ENCODE assay signal across 8 cellular contexts in the genomic region with DNA sequence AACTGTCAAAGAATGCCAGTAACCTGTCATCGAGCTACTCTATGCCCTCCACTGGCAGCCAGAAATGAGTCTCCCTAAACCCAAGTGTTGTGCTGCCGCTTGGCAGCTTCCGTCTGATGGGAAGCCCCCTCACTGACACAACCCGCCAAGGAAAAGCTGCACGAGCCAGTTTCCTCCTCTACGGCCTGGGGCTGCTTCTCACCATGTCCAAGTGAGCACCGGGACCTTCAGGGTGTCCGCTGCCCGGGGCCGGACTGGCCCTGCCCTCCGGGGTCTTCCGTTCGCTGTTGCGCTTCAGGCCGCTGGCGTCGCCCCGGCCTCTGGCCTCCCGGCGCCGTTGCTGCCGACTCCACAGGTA. TPM values are rescaled to one million over a fixed set of nuclear protein-coding genes. Genes with fewer than 3 reads are reported as not detected.
DNase-seq lines count a peak whose midpoint lies in the region; ATAC-seq and TF ChIP-seq lines count a peak whose summit lies in the region.

No MANE protein-coding gene starts in this region.

- H2BK15ac ChIP-seq in IMR-90 (ENCODE audit: low read depth, low read length) = no peak overlapping the region

- H4K8ac ChIP-seq in IMR-90 (ENCODE audit: low read depth in 2 of 2, low read length in 2 of 2) = peak overlapping the region in 1 of 2 experiments; percentile 99; a peak in 3 of 4 replicates

- no peaks in the 10 kb centered on the region for H3K9me3 Mint-ChIP-seq in CD8-positive, alpha-beta memory T cell
- H3K9me3 Mint-ChIP-seq in activated CD8-positive, alpha-beta T cell treated with anti-CD3 and anti-CD28 coated beads, Interleukin-2, amount 10 ng/mL, durations not matched to agents 7 days and 5 days (ENCODE audit: insufficient read depth) = no peaks in the 10 kb centered on the region
- H3K9me3 Mint-ChIP-seq in neural crest cell = no peaks in the 10 kb centered on the region

- H3K4me1 ChIP-seq in CD8-positive, alpha-beta memory T cell (ENCODE audit: insufficient read depth, low read length) = peaks cover 41% of the 10 kb centered on the region
- H3K4me1 ChIP-seq in IMR-90 (ENCODE audit: control insufficient read depth, insufficient read depth, low read length) (no peaks in the 10 kb centered on the region), esophagus (ENCODE audit: control insufficient read depth in 2 of 2, insufficient read depth in 2 of 2, low read length in 1 of 2) (peaks cover 2 to 3% of the 10 kb centered on the region in 2 donors), upper lobe of right lung (peaks cover 44% of the 10 kb centered on the region)

- peak overlapping the region; percentile 42 for H3K4ac ChIP-seq in IMR-90 (ENCODE audit: low read depth, low read length)

- peak overlapping the region; percentile 33 for H3K56ac ChIP-seq in IMR-90 (ENCODE audit: extremely low read depth, insufficient read depth, low read length)

- no peaks in the 10 kb centered on the region for H3K27me3 ChIP-seq in CD8-positive, alpha-beta memory T cell (ENCODE audit: insufficient read depth, low read length, poor library complexity, severe bottlenecking)
- H3K27me3 ChIP-seq in IMR-90 (ENCODE audit: control insufficient read depth, insufficient read depth, low read length) (no peaks in the 10 kb centered on the region), esophagus (ENCODE audit: control insufficient read depth in 1 of 2, insufficient read depth in 2 of 2, low read length in 2 of 2) (no peaks in the 10 kb centered on the region), upper lobe of right lung (no peaks in the 10 kb centered on the region)

- no peak overlapping the region for H2BK120ac ChIP-seq in IMR-90 (ENCODE audit: low read depth, low read length)

- H4K20me1 ChIP-seq in IMR-90 (ENCODE audit: insufficient read depth, low read length) = peaks cover 26% of the 10 kb centered on the region; the same call in 1 of the 2 replicates

- POLR2A ChIA-PET in CD8-positive, alpha-beta memory T cell (lab: Charles Lee) = interaction anchor here (1.4 kb wide), 1 partner anchor 139 kb away, joined by 10 read pairs; a partner anchor contains a TSS
- POLR2A ChIA-PET in IMR-90 (lab: Charles Lee; ENCODE audit: unreplicated experiment) = interaction anchor here (1.3 kb wide), 1 partner anchor 16 kb away, joined by 4 read pairs; no protein-coding TSS in a partner anchor
- POLR2A ChIA-PET in activated CD8-positive, alpha-beta T cell treated with anti-CD3 and anti-CD28 coated beads, Interleukin-2, amount 10 ng/mL, durations not matched to agents 7 days and 5 days (lab: Charles Lee) = interaction anchor here (0.6 to 2.8 kb wide), 10 partner anchors 9 to 310 kb away, joined by 3 to 18 read pairs (median 6); a partner anchor contains a TSS

- H3K27me3 Mint-ChIP-seq in CD8-positive, alpha-beta memory T cell = no peaks in the 10 kb centered on the region
- no peaks in the 10 kb centered on the region for H3K27me3 Mint-ChIP-seq in activated CD8-positive, alpha-beta T cell treated with anti-CD3 and anti-CD28 coated beads, Interleukin-2, amount 10 ng/mL, durations not matched to agents 7 days and 5 days (ENCODE audit: low read depth)
- H3K27me3 Mint-ChIP-seq in neural crest cell (ENCODE audit: low read depth) = no peaks in the 10 kb centered on the region

- peak in 4 of 5 donors; percentile 23 to 72 (median 33) for DNase-seq in CD8-positive, alpha-beta memory T cell
- DNase-seq in IMR-90 (peak; percentile 17), neural crest cell (ENCODE audit: low read depth, low spot score) (peak; percentile 6), upper lobe of right lung (no peak), T1000 (lab: John Stamatoyannopoulos, UW) (no peak)
- peak; percentile 51 for DNase-seq in activated CD8-positive, alpha-beta T cell treated with anti-CD3 and anti-CD28 coated beads, Interleukin-2, amount 10 ng/mL, durations not matched to agents 7 days and 5 days

- H2AK9ac ChIP-seq in IMR-90 (replicated peaks; ENCODE audit: low read depth, low read length, poor library complexity) = peak overlapping the region; percentile 97

- peaks cover 0 to 41% of the 10 kb centered on the region in 2 experiments; a peak in 2 of 4 replicates for H3K79me1 ChIP-seq in IMR-90 (ENCODE audit: low read depth in 1 of 2, low read length in 2 of 2)

- peak overlapping the region; percentile 95 to 100 (median 96) for H3K4me3 Mint-ChIP-seq in CD8-positive, alpha-beta memory T cell
- H3K4me3 Mint-ChIP-seq in activated CD8-positive, alpha-beta T cell treated with anti-CD3 and anti-CD28 coated beads, Interleukin-2, amount 10 ng/mL, durations not matched to agents 7 days and 5 days = peak overlapping the region; percentile 92
- peak overlapping the region; percentile 96 for H3K4me3 Mint-ChIP-seq in neural crest cell

- TF ChIP-seq CTCF in IMR-90 (conservative IDR thresholded peaks at IDR 0.05; ENCODE audit: low read depth, low read length) = no peak
- TF ChIP-seq CTCF in neural crest cell (conservative IDR thresholded peaks at IDR 0.05) = no peak
- no peak for TF ChIP-seq CTCF in upper lobe of right lung (IDR thresholded peaks at IDR 0.05)

- TF ChIP-seq RAD21 in IMR-90 (IDR thresholded peaks at IDR 0.05; ENCODE audit: low read length) = no peak

- 0 out of 2 replicates have a peak overlapping the region, but pooled peaks have one; percentile 27 for H4K91ac ChIP-seq in IMR-90 (ENCODE audit: insufficient read depth, low read depth, low read length)

- H3K27ac ChIP-seq in CD8-positive, alpha-beta memory T cell (ENCODE audit: low read depth, low read length) = peak overlapping the region; percentile 87
- peak overlapping the region; percentile 78 for H3K27ac ChIP-seq in IMR-90 (ENCODE audit: insufficient read depth, low read length)
- H3K27ac ChIP-seq in esophagus (ENCODE audit: low read depth in 2 of 2, low read length in 1 of 2) = peak overlapping the region; percentile 92 to 98
- H3K27ac ChIP-seq in upper lobe of right lung = peak overlapping the region; percentile 94

- peak overlapping the region; percentile 1; the same call in 1 of the 2 replicates for H4K5ac ChIP-seq in IMR-90 (ENCODE audit: low read depth, low read length)

- H3K23ac ChIP-seq in IMR-90 (ENCODE audit: low read depth, low read length) = peak overlapping the region; percentile 61; the same call in 1 of the 2 replicates

- H2BK20ac ChIP-seq in IMR-90 (ENCODE audit: low read depth, low read length) = no peak overlapping the region

- peak overlapping the region; percentile 74 for H3K9ac ChIP-seq in IMR-90 (ENCODE audit: low read depth, low read length)

- CTCF ChIA-PET in CD8-positive, alpha-beta memory T cell (lab: Charles Lee) = interaction anchor here (1.2 kb wide), 1 partner anchor 191 kb away, joined by 3 read pairs; no protein-coding TSS in a partner anchor
- CTCF ChIA-PET in IMR-90 (lab: Yijun Ruan, JAX) = interaction anchor here (1.3 kb wide), 1 partner anchor 15 kb away, joined by 3 read pairs; no protein-coding TSS in a partner anchor
- CTCF ChIA-PET in activated CD8-positive, alpha-beta T cell treated with anti-CD3 and anti-CD28 coated beads, Interleukin-2, amount 10 ng/mL, durations not matched to agents 7 days and 5 days (lab: Charles Lee) = interaction anchor here (0.9 to 1.8 kb wide), 6 partner anchors 14 to 234 kb away, joined by 4 to 5 read pairs (median 4); no protein-coding TSS in a partner anchor

- ATAC-seq in GM21423 (IDR thresholded peaks at IDR 0.05; ENCODE audit: unreplicated experiment) = peak; percentile 20
- ATAC-seq in IMR-90 (ENCODE audit: low read depth) = peak; percentile 1
- ATAC-seq in activated CD8-positive, alpha-beta T cell treated with anti-CD3 and anti-CD28 coated beads, Interleukin-2, amount 10 ng/mL, durations not matched to agents 7 days and 5 days = peak; percentile 9
- peak; percentile 24 for ATAC-seq in upper lobe of right lung

- H3K36me3 ChIP-seq in CD8-positive, alpha-beta memory T cell (ENCODE audit: insufficient read depth, low read length) = no peaks in the 10 kb centered on the region
- H3K36me3 ChIP-seq in IMR-90 (ENCODE audit: control insufficient read depth, insufficient read depth, low read length) (no peaks in the 10 kb centered on the region), esophagus (ENCODE audit: control insufficient read depth in 2 of 2, insufficient read depth in 2 of 2, low read length in 1 of 2) (no peaks in the 10 kb centered on the region), upper lobe of right lung (no peaks in the 10 kb centered on the region)

- no peaks in the 10 kb centered on the region; the same call in 1 of the 2 replicates for H3K9me1 ChIP-seq in IMR-90 (ENCODE audit: insufficient read depth, low read length)

- H3K36me3 Mint-ChIP-seq in CD8-positive, alpha-beta memory T cell = peaks cover 0 to 19% (median 2%) of the 10 kb centered on the region in 3 donors
- peaks cover 20% of the 10 kb centered on the region for H3K36me3 Mint-ChIP-seq in activated CD8-positive, alpha-beta T cell treated with anti-CD3 and anti-CD28 coated beads, Interleukin-2, amount 10 ng/mL, durations not matched to agents 7 days and 5 days (ENCODE audit: low read depth)
- peaks cover 2% of the 10 kb centered on the region for H3K36me3 Mint-ChIP-seq in neural crest cell (ENCODE audit: low read depth)

- peak overlapping the region; percentile 70 for H2BK5ac ChIP-seq in IMR-90 (ENCODE audit: low read depth, low read length, poor library complexity, severe bottlenecking)

- H3K4me3 ChIP-seq in CD8-positive, alpha-beta memory T cell (ENCODE audit: low read length) = peak overlapping the region; percentile 90
- H3K4me3 ChIP-seq in IMR-90 (ENCODE audit: insufficient read depth, low read depth, low read length) (peak overlapping the region; percentile 60), esophagus (ENCODE audit: low read depth in 1 of 2, low read length in 2 of 2) (peak overlapping the region; percentile 90 to 92), upper lobe of right lung (peak overlapping the region; percentile 98)

- BruUV-seq in IMR-90 (replicated peaks; lab: Mats Ljungman, UMichigan) = no TSS peak

- H3K4me2 ChIP-seq in IMR-90 (ENCODE audit: low read depth, low read length) = peak overlapping the region; percentile 96

- H3K9me3 ChIP-seq in CD8-positive, alpha-beta memory T cell (ENCODE audit: low read length) = no peaks in the 10 kb centered on the region
- H3K9me3 ChIP-seq in IMR-90 (ENCODE audit: control insufficient read depth, insufficient read depth, low read length) = no peaks in the 10 kb centered on the region
- no peaks in the 10 kb centered on the region for H3K9me3 ChIP-seq in esophagus (ENCODE audit: control insufficient read depth in 2 of 2, insufficient read depth in 1 of 2, low read depth in 1 of 2, low read length in 1 of 2)
- H3K9me3 ChIP-seq in upper lobe of right lung = no peaks in the 10 kb centered on the region

- dilution Hi-C loops in IMR-90 (cut with HindIII; ENCODE audit: low sequenced_read_pairs, unreplicated experiment) = no loop called here

- peak overlapping the region; percentile 99 for H2AFZ ChIP-seq in IMR-90 (replicated peaks; ENCODE audit: low read length, poor library complexity)

- peak overlapping the region; percentile 84 to 99 (median 92) for H3K27ac Mint-ChIP-seq in CD8-positive, alpha-beta memory T cell
- peak overlapping the region; percentile 98 for H3K27ac Mint-ChIP-seq in activated CD8-positive, alpha-beta T cell treated with anti-CD3 and anti-CD28 coated beads, Interleukin-2, amount 10 ng/mL, durations not matched to agents 7 days and 5 days
- H3K27ac Mint-ChIP-seq in neural crest cell (ENCODE audit: unreplicated experiment) = no peak overlapping the region

- intact Hi-C loops in IMR-90 (cut with micrococcal nuclease) = loop anchor here (5.0 kb wide), 1 partner anchor 92 kb away; a partner anchor contains a TSS
- intact Hi-C loops in upper lobe of right lung (cut with DNase I) = no loop called here

- peak overlapping the region; percentile 55; the same call in 1 of the 2 replicates for H3K14ac ChIP-seq in IMR-90 (replicated peaks; ENCODE audit: low read depth, low read length)

- WGBS in IMR-90 (ENCODE audit: extremely low coverage in 2 of 2, insufficient read length in 1 of 2), 2 experiments = 1% methylated on average over 16 of the region's 22 CpGs; no CpG with 5 or more reads in 1 of the 2 experiments
- 0% methylated on average over 21 to 22 of the region's 22 CpGs for WGBS in esophagus, 2 donors

- H3K18ac ChIP-seq in IMR-90 (ENCODE audit: low read depth, low read length) = no peak overlapping the region

- TF ChIP-seq POLR2A in IMR-90 (IDR thresholded peaks at IDR 0.05; ENCODE audit: low read depth, low read length) = no peak

- H3K4me1 Mint-ChIP-seq in CD8-positive, alpha-beta memory T cell = peaks cover 59 to 84% (median 74%) of the 10 kb centered on the region in 3 donors
- peaks cover 59% of the 10 kb centered on the region for H3K4me1 Mint-ChIP-seq in activated CD8-positive, alpha-beta T cell treated with anti-CD3 and anti-CD28 coated beads, Interleukin-2, amount 10 ng/mL, durations not matched to agents 7 days and 5 days (ENCODE audit: low read depth)
- H3K4me1 Mint-ChIP-seq in neural crest cell = peaks cover 52% of the 10 kb centered on the region

- in situ Hi-C loops in IMR-90 (cut with MboI; ENCODE audit: low sequenced_read_pairs) = no loop called here

- no peak overlapping the region for H2AK5ac ChIP-seq in IMR-90 (ENCODE audit: low read depth, low read length)

RNA-seq across cellular contexts. Expression of a gene that starts 0.5 kb away (rescaled TPM):
- total RNA-seq in CD8-positive, alpha-beta memory T cell = 10 to 100 TPM; 63.5 to 64.5 TPM
- 21.7 TPM for polyA plus RNA-seq in CD8-positive, alpha-beta memory T cell
- 35.1 and 50.0 TPM in 2 replicates for total RNA-seq in IMR-90 (2012; rRNA removed)
- 19.8 and 24.6 TPM in 2 replicates for polyA plus RNA-seq in IMR-90 (2012; rRNA removed)
- 7.1 and 7.8 TPM in 2 replicates for polyA plus RNA-seq in IMR-90 (2012; cell fraction: cytosol; rRNA removed)
- polyA plus RNA-seq in IMR-90 (2012; cell fraction: nucleus; rRNA removed; ENCODE audit: low replicate concordance) = 5.2 and 11.0 TPM in 2 replicates
- 10 to 100 TPM; 42.1 to 43.8 TPM for total RNA-seq in activated CD8-positive, alpha-beta T cell treated with anti-CD3 and anti-CD28 coated beads, Interleukin-2, amount 10 ng/mL, durations not matched to agents 7 days and 5 days
- polyA plus RNA-seq in esophagus = 10 to 100 TPM; 11.5 to 21.7 TPM
- total RNA-seq in neural crest cell = 46.1 and 48.2 TPM in 2 replicates
- total RNA-seq in upper lobe of right lung = 29.6 TPM

RNA-seq across cellular contexts. Expression of a gene that starts 0.9 kb away (rescaled TPM):
- 1 to 10 TPM; 1.5 to 1.6 TPM for total RNA-seq in CD8-positive, alpha-beta memory T cell
- polyA plus RNA-seq in CD8-positive, alpha-beta memory T cell = 0.71 TPM
- 2.2 and 4.4 TPM in 2 replicates for total RNA-seq in IMR-90 (2012; rRNA removed)
- 2.3 and 2.4 TPM in 2 replicates for polyA plus RNA-seq in IMR-90 (2012; rRNA removed)
- polyA plus RNA-seq in IMR-90 (2012; cell fraction: cytosol; rRNA removed) = 0.44 and 1.5 TPM in 2 replicates
- polyA plus RNA-seq in IMR-90 (2012; cell fraction: nucleus; rRNA removed; ENCODE audit: low replicate concordance) = 0.14 and 1.4 TPM in 2 replicates
- 1 to 10 TPM; 1.4 TPM for total RNA-seq in activated CD8-positive, alpha-beta T cell treated with anti-CD3 and anti-CD28 coated beads, Interleukin-2, amount 10 ng/mL, durations not matched to agents 7 days and 5 days
- polyA plus RNA-seq in esophagus = under 1 TPM; 0.35 to 0.41 TPM
- 6.9 TPM in 2 replicates for total RNA-seq in neural crest cell
- 1.9 TPM for total RNA-seq in upper lobe of right lung

Comparison
In these comparisons a context has a peak if more than half of its experiments do, and no peak if none do; other contexts are left out.
1. DNase-seq: peak in CD8-positive, alpha-beta memory T cell (4 of 5), IMR-90 (single experiment), activated CD8-positive, alpha-beta T cell treated with anti-CD3 and anti-CD28 coated beads, Interleukin-2, amount 10 ng/mL, durations not matched to agents 7 days and 5 days (single experiment) and neural crest cell (single experiment); none in upper lobe of right lung (single experiment) and T1000 (single experiment).
2. Peak in every context shown above with its lines, with median percentiles within 50 percentile points of each other: H3K27ac ChIP-seq, H3K4me3 ChIP-seq, H3K4me3 Mint-ChIP-seq and ATAC-seq.